18 cellular contexts compared by ENCODE assay signal in genomic region chr10:44362866-44363711, GRCh38. TPM values are rescaled to one million over a fixed set of nuclear protein-coding genes. Genes with fewer than 3 reads are reported as not detected.
A peak's percentile ranks its signal among the peaks of the same experiment; 100 is the strongest.
DNase-seq lines count a peak whose midpoint lies in the region; ATAC-seq and TF ChIP-seq lines count a peak whose summit lies in the region.
"Had no signal": no experiment of that assay in that cellular context is flagged by ENCODE, and none has a peak within 500 bp of the region (broad histone marks: within the 10 kb centered on the region; RNA-seq: fewer than 3 reads in every experiment).

No MANE protein-coding gene starts in this region.

- peak overlapping the region; percentile 14; the same call in 1 of the 2 replicates for H3K4me2 ChIP-seq in GM23338
- H3K4me2 ChIP-seq in OCI-LY3 (ENCODE audit: low read length) = peak overlapping the region; percentile 32

- DNase-seq in GM23338 (ENCODE audit: low spot score) (peak; percentile 43), iPS-NIHi7 (ENCODE audit: extremely low spot score) (peak; percentile 67), sciatic nerve (ENCODE audit: low spot score) (no peak), GM19238 (ENCODE audit: insufficient read length, low spot score) (no peak)
- DNase-seq: BE2C; Caco-2; CD4-positive, CD25-positive, alpha-beta regulatory T cell; GDM1; NCI-H1105 treated with DMSO at 0.1 percent for 48 hours; NCI-H1694; NCI-H2081 treated with DMSO at 0.1 percent for 48 hours; Peyer's patch had no signal

- no peak overlapping the region for H2AFZ ChIP-seq in GM23338
- peak overlapping the region; percentile 13; the same call in 1 of the 2 replicates for H2AFZ ChIP-seq in OCI-LY3 (ENCODE audit: low read depth, low read length)

- no peak overlapping the region for H3K27ac Mint-ChIP-seq in GM23338
- H3K27ac Mint-ChIP-seq: CD4-positive, CD25-positive, alpha-beta regulatory T cell had no signal

- intact Hi-C loops in sciatic nerve (cut with DNase I) = no loop called here

- H3K27me3 ChIP-seq in GM23338 (ENCODE audit: insufficient read depth) (no peaks in the 10 kb centered on the region), OCI-LY3 (ENCODE audit: low read depth, low read length) (no peaks in the 10 kb centered on the region)
- H3K27me3 ChIP-seq: BE2C, Peyer's patch, SJSA1 had no signal

- H3K79me2 ChIP-seq in GM23338 (replicated peaks; ENCODE audit: insufficient read depth) (no peaks in the 10 kb centered on the region), OCI-LY3 (ENCODE audit: low read length) (no peaks in the 10 kb centered on the region)

- 0 out of 2 replicates have a peak, but pooled peaks cover 3% of the 10 kb centered on the region for H3K9me2 ChIP-seq in GM23338 (ENCODE audit: insufficient read depth)

- no peak overlapping the region for H3K27ac ChIP-seq in GM23338 (ENCODE audit: low read depth)
- no peak overlapping the region for H3K27ac ChIP-seq in OCI-LY3 (ENCODE audit: low read length)
- H3K27ac ChIP-seq: Peyer's patch, SJSA1 had no signal

- ATAC-seq in GM23338 (peak; percentile 88), sciatic nerve (peak; percentile 11), HG02852 (IDR thresholded peaks at IDR 0.05; ENCODE audit: unreplicated experiment) (no peak), HG02885 (IDR thresholded peaks at IDR 0.05; ENCODE audit: poor library complexity, unreplicated experiment) (no peak)
- ATAC-seq: K562 had no signal

- no peak for TF ChIP-seq CTCF in GM23338 (conservative IDR thresholded peaks at IDR 0.05; ENCODE audit: low read depth in 2 of 2)
- no peak for TF ChIP-seq CTCF in OCI-LY3 (IDR thresholded peaks at IDR 0.05; ENCODE audit: low read depth, low read length)

- peaks cover 6% of the 10 kb centered on the region; the same call in 1 of the 2 replicates for H3K4me1 ChIP-seq in GM23338 (ENCODE audit: insufficient read depth)
- peaks cover 30% of the 10 kb centered on the region for H3K4me1 ChIP-seq in OCI-LY3 (ENCODE audit: low read length)
- H3K4me1 ChIP-seq: BE2C, Caco-2, Peyer's patch, SJSA1 had no signal

- H3K36me3 ChIP-seq in GM23338 (ENCODE audit: insufficient read depth) (no peaks in the 10 kb centered on the region), OCI-LY3 (replicated peaks; ENCODE audit: low read depth, low read length) (no peaks in the 10 kb centered on the region)
- H3K36me3 ChIP-seq: BE2C, Peyer's patch, SJSA1 had no signal

- H3K4me3 ChIP-seq in GM23338 (no peak overlapping the region), OCI-LY3 (ENCODE audit: low read length) (no peak overlapping the region)
- H3K4me3 ChIP-seq: K562, Peyer's patch, SJSA1 had no signal

- H4K20me1 ChIP-seq in GM23338 (replicated peaks; ENCODE audit: insufficient read depth) = no peaks in the 10 kb centered on the region
- no peaks in the 10 kb centered on the region for H4K20me1 ChIP-seq in OCI-LY3 (ENCODE audit: insufficient read depth, low read length)

- H3K9me3 Mint-ChIP-seq in GM23338 = peaks cover 7% of the 10 kb centered on the region; the same call in 1 of the 3 replicates

- peaks cover 8% of the 10 kb centered on the region for H3K27me3 Mint-ChIP-seq in GM23338 (ENCODE audit: insufficient read depth, low read depth, poor library complexity)
- H3K27me3 Mint-ChIP-seq: CD4-positive, CD25-positive, alpha-beta regulatory T cell had no signal

- no peak overlapping the region for H3K9ac ChIP-seq in OCI-LY3 (ENCODE audit: low read length)

- H3K4me3 Mint-ChIP-seq in GM23338 = no peak overlapping the region
- H3K4me3 Mint-ChIP-seq: CD4-positive, CD25-positive, alpha-beta regulatory T cell had no signal

- H3K4me1 Mint-ChIP-seq in GM23338 = peaks cover 43% of the 10 kb centered on the region
- H3K4me1 Mint-ChIP-seq: CD4-positive, CD25-positive, alpha-beta regulatory T cell had no signal

- peaks cover 31% of the 10 kb centered on the region for H3K36me3 Mint-ChIP-seq in GM23338 (ENCODE audit: low read depth)
- H3K36me3 Mint-ChIP-seq: CD4-positive, CD25-positive, alpha-beta regulatory T cell had no signal

- H3F3A ChIP-seq in GM23338 (replicated peaks; ENCODE audit: low read depth) = no peaks in the 10 kb centered on the region

- no peaks in the 10 kb centered on the region for H3K9me3 ChIP-seq in OCI-LY3 (ENCODE audit: insufficient read depth, low read length)
- H3K9me3 ChIP-seq: BE2C, Caco-2, Peyer's patch, SJSA1 had no signal

TF ChIP-seq in GM23338, 12 proteins besides CTCF, POLR2A, EP300 and RAD21:
- TF ChIP-seq, protein P1, sequence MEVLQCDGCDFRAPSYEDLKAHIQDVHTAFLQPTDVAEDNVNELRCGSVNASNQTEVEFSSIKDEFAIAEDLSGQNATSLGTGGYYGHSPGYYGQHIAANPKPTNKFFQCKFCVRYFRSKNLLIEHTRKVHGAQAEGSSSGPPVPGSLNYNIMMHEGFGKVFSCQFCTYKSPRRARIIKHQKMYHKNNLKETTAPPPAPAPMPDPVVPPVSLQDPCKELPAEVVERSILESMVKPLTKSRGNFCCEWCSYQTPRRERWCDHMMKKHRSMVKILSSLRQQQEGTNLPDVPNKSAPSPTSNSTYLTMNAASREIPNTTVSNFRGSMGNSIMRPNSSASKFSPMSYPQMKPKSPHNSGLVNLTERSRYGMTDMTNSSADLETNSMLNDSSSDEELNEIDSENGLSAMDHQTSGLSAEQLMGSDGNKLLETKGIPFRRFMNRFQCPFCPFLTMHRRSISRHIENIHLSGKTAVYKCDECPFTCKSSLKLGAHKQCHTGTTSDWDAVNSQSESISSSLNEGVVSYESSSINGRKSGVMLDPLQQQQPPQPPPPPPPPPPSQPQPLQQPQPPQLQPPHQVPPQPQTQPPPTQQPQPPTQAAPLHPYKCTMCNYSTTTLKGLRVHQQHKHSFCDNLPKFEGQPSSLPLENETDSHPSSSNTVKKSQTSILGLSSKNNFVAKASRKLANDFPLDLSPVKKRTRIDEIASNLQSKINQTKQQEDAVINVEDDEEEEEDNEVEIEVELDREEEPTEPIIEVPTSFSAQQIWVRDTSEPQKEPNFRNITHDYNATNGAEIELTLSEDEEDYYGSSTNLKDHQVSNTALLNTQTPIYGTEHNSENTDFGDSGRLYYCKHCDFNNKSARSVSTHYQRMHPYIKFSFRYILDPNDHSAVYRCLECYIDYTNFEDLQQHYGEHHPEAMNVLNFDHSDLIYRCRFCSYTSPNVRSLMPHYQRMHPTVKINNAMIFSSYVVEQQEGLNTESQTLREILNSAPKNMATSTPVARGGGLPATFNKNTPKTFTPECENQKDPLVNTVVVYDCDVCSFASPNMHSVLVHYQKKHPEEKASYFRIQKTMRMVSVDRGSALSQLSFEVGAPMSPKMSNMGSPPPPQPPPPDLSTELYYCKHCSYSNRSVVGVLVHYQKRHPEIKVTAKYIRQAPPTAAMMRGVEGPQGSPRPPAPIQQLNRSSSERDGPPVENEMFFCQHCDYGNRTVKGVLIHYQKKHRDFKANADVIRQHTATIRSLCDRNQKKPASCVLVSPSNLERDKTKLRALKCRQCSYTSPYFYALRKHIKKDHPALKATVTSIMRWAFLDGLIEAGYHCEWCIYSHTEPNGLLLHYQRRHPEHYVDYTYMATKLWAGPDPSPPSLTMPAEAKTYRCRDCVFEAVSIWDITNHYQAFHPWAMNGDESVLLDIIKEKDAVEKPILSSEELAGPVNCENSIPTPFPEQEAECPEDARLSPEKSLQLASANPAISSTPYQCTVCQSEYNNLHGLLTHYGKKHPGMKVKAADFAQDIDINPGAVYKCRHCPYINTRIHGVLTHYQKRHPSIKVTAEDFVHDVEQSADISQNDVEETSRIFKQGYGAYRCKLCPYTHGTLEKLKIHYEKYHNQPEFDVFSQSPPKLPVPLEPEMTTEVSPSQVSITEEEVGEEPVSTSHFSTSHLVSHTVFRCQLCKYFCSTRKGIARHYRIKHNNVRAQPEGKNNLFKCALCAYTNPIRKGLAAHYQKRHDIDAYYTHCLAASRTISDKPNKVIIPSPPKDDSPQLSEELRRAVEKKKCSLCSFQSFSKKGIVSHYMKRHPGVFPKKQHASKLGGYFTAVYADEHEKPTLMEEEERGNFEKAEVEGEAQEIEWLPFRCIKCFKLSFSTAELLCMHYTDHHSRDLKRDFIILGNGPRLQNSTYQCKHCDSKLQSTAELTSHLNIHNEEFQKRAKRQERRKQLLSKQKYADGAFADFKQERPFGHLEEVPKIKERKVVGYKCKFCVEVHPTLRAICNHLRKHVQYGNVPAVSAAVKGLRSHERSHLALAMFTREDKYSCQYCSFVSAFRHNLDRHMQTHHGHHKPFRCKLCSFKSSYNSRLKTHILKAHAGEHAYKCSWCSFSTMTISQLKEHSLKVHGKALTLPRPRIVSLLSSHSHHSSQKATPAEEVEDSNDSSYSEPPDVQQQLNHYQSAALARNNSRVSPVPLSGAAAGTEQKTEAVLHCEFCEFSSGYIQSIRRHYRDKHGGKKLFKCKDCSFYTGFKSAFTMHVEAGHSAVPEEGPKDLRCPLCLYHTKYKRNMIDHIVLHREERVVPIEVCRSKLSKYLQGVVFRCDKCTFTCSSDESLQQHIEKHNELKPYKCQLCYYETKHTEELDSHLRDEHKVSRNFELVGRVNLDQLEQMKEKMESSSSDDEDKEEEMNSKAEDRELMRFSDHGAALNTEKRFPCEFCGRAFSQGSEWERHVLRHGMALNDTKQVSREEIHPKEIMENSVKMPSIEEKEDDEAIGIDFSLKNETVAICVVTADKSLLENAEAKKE (CRISPR knock-in tag; IDR thresholded peaks at IDR 0.05) = 0 out of 2 replicates have a peak, but pooled peaks have one; percentile 46
- no peak for TF ChIP-seq STAT1 (IDR thresholded peaks at IDR 0.05; ENCODE audit: unreplicated experiment)

RNA-seq across cellular contexts. Expression of gene CXCL12, which starts 21.8 kb away (rescaled TPM):
- 47.3 and 53.8 TPM in 2 replicates for total RNA-seq in GM23338 (2014; rRNA removed; shearing (Covaris generic))
- polyA plus RNA-seq in GM23338 (2016; fragmentation: Nextera tagmentation; extraction: Ambion mirVana) = 58.5 and 63.7 TPM in 2 replicates
- total RNA-seq in sciatic nerve = 394 TPM
- total RNA-seq: CD4-positive, CD25-positive, alpha-beta regulatory T cell; NCI-H460; SJSA1 had no signal
- polyA plus RNA-seq: CD4-positive, CD25-positive, alpha-beta regulatory T cell; K562 had no signal

Comparison
In these comparisons a context has a peak if more than half of its experiments do, and no peak if none do; other contexts are left out.
1. ATAC-seq: peak in GM23338 (single experiment) and sciatic nerve (single experiment); none in HG02852 (single experiment) and HG02885 (single experiment).
2. DNase-seq: peak in GM23338 (single experiment) and iPS-NIHi7 (single experiment); none in sciatic nerve (single experiment) and GM19238 (single experiment).